ENCODE assay signal across 1 cellular context in genomic region chr2:8525582-8526402, GRCh38.
TF ChIP-seq lines count a peak whose summit lies in the region.

No MANE protein-coding gene starts in this region.

TF ChIP-seq in K562, 482 proteins besides CTCF, POLR2A, EP300 and RAD21 (continued from another document and continues in another):
- peak in 1 of 2 experiments; percentile 37; a peak in 1 of 4 replicates for TF ChIP-seq ZNF639 (CRISPR knock-in tag; conservative IDR thresholded peaks at IDR 0.05 in 1 of 2, IDR thresholded peaks at IDR 0.05 in 1 of 2)
- TF ChIP-seq, protein P1, sequence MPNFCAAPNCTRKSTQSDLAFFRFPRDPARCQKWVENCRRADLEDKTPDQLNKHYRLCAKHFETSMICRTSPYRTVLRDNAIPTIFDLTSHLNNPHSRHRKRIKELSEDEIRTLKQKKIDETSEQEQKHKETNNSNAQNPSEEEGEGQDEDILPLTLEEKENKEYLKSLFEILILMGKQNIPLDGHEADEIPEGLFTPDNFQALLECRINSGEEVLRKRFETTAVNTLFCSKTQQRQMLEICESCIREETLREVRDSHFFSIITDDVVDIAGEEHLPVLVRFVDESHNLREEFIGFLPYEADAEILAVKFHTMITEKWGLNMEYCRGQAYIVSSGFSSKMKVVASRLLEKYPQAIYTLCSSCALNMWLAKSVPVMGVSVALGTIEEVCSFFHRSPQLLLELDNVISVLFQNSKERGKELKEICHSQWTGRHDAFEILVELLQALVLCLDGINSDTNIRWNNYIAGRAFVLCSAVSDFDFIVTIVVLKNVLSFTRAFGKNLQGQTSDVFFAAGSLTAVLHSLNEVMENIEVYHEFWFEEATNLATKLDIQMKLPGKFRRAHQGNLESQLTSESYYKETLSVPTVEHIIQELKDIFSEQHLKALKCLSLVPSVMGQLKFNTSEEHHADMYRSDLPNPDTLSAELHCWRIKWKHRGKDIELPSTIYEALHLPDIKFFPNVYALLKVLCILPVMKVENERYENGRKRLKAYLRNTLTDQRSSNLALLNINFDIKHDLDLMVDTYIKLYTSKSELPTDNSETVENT (CRISPR knock-in tag; IDR thresholded peaks at IDR 0.05): peak; percentile 17; the same call in 1 of the 2 replicates
- TF ChIP-seq, protein P2, sequence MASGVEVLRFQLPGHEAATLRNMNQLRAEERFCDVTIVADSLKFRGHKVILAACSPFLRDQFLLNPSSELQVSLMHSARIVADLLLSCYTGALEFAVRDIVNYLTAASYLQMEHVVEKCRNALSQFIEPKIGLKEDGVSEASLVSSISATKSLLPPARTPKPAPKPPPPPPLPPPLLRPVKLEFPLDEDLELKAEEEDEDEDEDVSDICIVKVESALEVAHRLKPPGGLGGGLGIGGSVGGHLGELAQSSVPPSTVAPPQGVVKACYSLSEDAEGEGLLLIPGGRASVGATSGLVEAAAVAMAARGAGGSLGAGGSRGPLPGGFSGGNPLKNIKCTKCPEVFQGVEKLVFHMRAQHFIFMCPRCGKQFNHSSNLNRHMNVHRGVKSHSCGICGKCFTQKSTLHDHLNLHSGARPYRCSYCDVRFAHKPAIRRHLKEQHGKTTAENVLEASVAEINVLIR (CRISPR knock-in tag; IDR thresholded peaks at IDR 0.05): 0 out of 2 replicates have a peak, but pooled peaks have one; percentile 20
- TF ChIP-seq, protein P3, sequence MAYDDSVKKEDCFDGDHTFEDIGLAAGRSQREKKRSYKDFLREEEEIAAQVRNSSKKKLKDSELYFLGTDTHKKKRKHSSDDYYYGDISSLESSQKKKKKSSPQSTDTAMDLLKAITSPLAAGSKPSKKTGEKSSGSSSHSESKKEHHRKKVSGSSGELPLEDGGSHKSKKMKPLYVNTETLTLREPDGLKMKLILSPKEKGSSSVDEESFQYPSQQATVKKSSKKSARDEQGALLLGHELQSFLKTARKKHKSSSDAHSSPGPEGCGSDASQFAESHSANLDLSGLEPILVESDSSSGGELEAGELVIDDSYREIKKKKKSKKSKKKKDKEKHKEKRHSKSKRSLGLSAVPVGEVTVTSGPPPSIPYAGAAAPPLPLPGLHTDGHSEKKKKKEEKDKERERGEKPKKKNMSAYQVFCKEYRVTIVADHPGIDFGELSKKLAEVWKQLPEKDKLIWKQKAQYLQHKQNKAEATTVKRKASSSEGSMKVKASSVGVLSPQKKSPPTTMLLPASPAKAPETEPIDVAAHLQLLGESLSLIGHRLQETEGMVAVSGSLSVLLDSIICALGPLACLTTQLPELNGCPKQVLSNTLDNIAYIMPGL (CRISPR knock-in tag; IDR thresholded peaks at IDR 0.05): no peak
- no peak for TF ChIP-seq ZSCAN32 (CRISPR knock-in tag; IDR thresholded peaks at IDR 0.05)
- TF ChIP-seq STAG1 (CRISPR knock-in tag; IDR thresholded peaks at IDR 0.05; ENCODE audit: borderline replicate concordance): peak; percentile 85; the same call in 1 of the 2 replicates
- TF ChIP-seq NRF1 (conservative IDR thresholded peaks at IDR 0.05 in 1 of 2, IDR thresholded peaks at IDR 0.05 in 1 of 2): peak; percentile 19 to 29; a peak in 2 of 4 replicates
- peak; percentile 65; the same call in 1 of the 2 replicates for TF ChIP-seq RB1 (IDR thresholded peaks at IDR 0.05; ENCODE audit: low read depth)
- TF ChIP-seq NFATC3 (IDR thresholded peaks at IDR 0.05): no peak
- TF ChIP-seq, protein P4, sequence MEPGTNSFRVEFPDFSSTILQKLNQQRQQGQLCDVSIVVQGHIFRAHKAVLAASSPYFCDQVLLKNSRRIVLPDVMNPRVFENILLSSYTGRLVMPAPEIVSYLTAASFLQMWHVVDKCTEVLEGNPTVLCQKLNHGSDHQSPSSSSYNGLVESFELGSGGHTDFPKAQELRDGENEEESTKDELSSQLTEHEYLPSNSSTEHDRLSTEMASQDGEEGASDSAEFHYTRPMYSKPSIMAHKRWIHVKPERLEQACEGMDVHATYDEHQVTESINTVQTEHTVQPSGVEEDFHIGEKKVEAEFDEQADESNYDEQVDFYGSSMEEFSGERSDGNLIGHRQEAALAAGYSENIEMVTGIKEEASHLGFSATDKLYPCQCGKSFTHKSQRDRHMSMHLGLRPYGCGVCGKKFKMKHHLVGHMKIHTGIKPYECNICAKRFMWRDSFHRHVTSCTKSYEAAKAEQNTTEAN (CRISPR knock-in tag; IDR thresholded peaks at IDR 0.05): no peak; the same call in 1 of the 2 replicates
- peak; percentile 40; the same call in 1 of the 2 replicates for TF ChIP-seq ZNF263 (CRISPR knock-in tag; IDR thresholded peaks at IDR 0.05; ENCODE audit: borderline replicate concordance)
- TF ChIP-seq SPI1 (IDR thresholded peaks at IDR 0.05; ENCODE audit: borderline replicate concordance, low read depth, low read length): peak; percentile 97
- TF ChIP-seq AFF4 (CRISPR knock-in tag; IDR thresholded peaks at IDR 0.05): peak; percentile 77; the same call in 1 of the 2 replicates
- TF ChIP-seq ZNF408 (CRISPR knock-in tag; IDR thresholded peaks at IDR 0.05; ENCODE audit: low read depth): no peak
- TF ChIP-seq GATA2 (CRISPR knock-in tag; IDR thresholded peaks at IDR 0.05): peak; percentile 67
- no peak for TF ChIP-seq NR2F6 (CRISPR knock-in tag; IDR thresholded peaks at IDR 0.05)
- peak; percentile 77 for TF ChIP-seq MYNN (IDR thresholded peaks at IDR 0.05)
- TF ChIP-seq MYNN (CRISPR knock-in tag; IDR thresholded peaks at IDR 0.05): no peak
- TF ChIP-seq, protein P5, sequence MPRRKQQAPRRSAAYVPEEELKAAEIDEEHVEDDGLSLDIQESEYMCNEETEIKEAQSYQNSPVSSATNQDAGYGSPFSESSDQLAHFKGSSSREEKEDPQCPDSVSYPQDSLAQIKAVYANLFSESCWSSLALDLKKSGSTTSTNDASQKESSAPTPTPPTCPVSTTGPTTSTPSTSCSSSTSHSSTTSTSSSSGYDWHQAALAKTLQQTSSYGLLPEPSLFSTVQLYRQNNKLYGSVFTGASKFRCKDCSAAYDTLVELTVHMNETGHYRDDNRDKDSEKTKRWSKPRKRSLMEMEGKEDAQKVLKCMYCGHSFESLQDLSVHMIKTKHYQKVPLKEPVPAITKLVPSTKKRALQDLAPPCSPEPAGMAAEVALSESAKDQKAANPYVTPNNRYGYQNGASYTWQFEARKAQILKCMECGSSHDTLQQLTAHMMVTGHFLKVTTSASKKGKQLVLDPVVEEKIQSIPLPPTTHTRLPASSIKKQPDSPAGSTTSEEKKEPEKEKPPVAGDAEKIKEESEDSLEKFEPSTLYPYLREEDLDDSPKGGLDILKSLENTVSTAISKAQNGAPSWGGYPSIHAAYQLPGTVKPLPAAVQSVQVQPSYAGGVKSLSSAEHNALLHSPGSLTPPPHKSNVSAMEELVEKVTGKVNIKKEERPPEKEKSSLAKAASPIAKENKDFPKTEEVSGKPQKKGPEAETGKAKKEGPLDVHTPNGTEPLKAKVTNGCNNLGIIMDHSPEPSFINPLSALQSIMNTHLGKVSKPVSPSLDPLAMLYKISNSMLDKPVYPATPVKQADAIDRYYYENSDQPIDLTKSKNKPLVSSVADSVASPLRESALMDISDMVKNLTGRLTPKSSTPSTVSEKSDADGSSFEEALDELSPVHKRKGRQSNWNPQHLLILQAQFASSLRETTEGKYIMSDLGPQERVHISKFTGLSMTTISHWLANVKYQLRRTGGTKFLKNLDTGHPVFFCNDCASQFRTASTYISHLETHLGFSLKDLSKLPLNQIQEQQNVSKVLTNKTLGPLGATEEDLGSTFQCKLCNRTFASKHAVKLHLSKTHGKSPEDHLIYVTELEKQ (CRISPR knock-in tag; IDR thresholded peaks at IDR 0.05): no peak
- no peak for TF ChIP-seq CGGBP1 (CRISPR knock-in tag; IDR thresholded peaks at IDR 0.05)
- peak in 1 of 2 experiments; percentile 18; a peak in 1 of 4 replicates for TF ChIP-seq KDM1A (IDR thresholded peaks at IDR 0.05)
- no peak for TF ChIP-seq STAT5B (CRISPR knock-in tag; IDR thresholded peaks at IDR 0.05)
- TF ChIP-seq ZBTB7A (IDR thresholded peaks at IDR 0.05; ENCODE audit: borderline replicate concordance, control insufficient read depth, low read depth, low read length): peak; percentile 14; the same call in 1 of the 2 replicates
- TF ChIP-seq SMARCC2 (IDR thresholded peaks at IDR 0.05; ENCODE audit: low read depth): peak; percentile 40; the same call in 1 of the 2 replicates
- no peak for TF ChIP-seq PRPF4 (IDR thresholded peaks at IDR 0.05; ENCODE audit: insufficient read depth, low read depth, low read length, poor library complexity, severe bottlenecking)
- no peak for TF ChIP-seq DDX20 (tag; IDR thresholded peaks at IDR 0.05; ENCODE audit: low read depth)
- peak; percentile 80 for TF ChIP-seq TAL1 (IDR thresholded peaks at IDR 0.05)
- TF ChIP-seq PHF8 (IDR thresholded peaks at IDR 0.05; ENCODE audit: borderline replicate concordance, low read length): peak; percentile 27; the same call in 1 of the 2 replicates
- TF ChIP-seq, protein P6, sequence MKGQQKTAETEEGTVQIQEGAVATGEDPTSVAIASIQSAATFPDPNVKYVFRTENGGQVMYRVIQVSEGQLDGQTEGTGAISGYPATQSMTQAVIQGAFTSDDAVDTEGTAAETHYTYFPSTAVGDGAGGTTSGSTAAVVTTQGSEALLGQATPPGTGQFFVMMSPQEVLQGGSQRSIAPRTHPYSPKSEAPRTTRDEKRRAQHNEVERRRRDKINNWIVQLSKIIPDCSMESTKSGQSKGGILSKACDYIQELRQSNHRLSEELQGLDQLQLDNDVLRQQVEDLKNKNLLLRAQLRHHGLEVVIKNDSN (CRISPR knock-in tag; IDR thresholded peaks at IDR 0.05): no peak; the same call in 1 of the 2 replicates
- TF ChIP-seq DACH1 (IDR thresholded peaks at IDR 0.05; ENCODE audit: partially characterized antibody): peak; percentile 77
- no peak for TF ChIP-seq RERE (CRISPR knock-in tag; IDR thresholded peaks at IDR 0.05; ENCODE audit: borderline replicate concordance)
- TF ChIP-seq NCOA4 (IDR thresholded peaks at IDR 0.05; ENCODE audit: partially characterized antibody): no peak
- TF ChIP-seq ETV5 (CRISPR knock-in tag; IDR thresholded peaks at IDR 0.05; ENCODE audit: low read depth): peak; percentile 86
- TF ChIP-seq TEAD1 (CRISPR knock-in tag; IDR thresholded peaks at IDR 0.05): peak in 1 of 2 experiments; percentile 76; a peak in 1 of 4 replicates
- no peak for TF ChIP-seq KDM5B (IDR thresholded peaks at IDR 0.05; ENCODE audit: insufficient replicate concordance, low read depth, low read length)
